In the genomic region with DNA sequence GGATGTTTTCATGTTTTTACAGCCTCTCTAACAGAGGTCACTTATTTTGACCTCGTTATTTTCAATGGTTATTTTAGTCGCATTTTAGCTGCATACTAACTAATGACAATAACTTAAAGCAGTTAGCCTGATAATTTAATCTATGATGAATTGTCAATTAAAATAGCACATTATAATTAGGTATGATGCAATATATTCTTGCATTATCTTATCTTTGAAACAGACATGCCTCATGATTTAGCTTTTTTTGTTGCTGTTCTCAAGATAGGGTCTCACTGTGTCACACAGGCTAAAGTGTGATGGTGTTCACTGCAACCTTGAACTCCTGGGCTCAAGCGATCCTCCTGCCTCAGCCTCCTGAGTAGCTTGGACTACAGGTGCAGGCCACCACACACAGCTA, we compare ENCODE assay signal across 27 cellular contexts.
"Had no signal": no experiment of that assay in that cellular context is flagged by ENCODE, and none has a peak within 500 bp of the region (broad histone marks: within the 10 kb centered on the region; RNA-seq: fewer than 3 reads in every experiment).

No MANE protein-coding gene starts in this region.

- H3K36me3 ChIP-seq: brain microvascular endothelial cell, esophagus squamous epithelium, gastroesophageal sphincter, heart right ventricle, WERI-Rb-1 had no signal

- H3K9me3 ChIP-seq: esophagus squamous epithelium, gastroesophageal sphincter, heart right ventricle had no signal

- H3K4me3 ChIP-seq: esophagus squamous epithelium, gastroesophageal sphincter, heart right ventricle had no signal

- ATAC-seq: activated CD4-positive, CD25-positive, alpha-beta regulatory T cell treated with anti-CD3 and anti-CD28 coated beads, Interleukin-2, amount 50 U/mL, for 24 hours; activated CD8-positive, alpha-beta T cell treated with anti-CD3 and anti-CD28 coated beads for 36 hours; activated T-cell treated with anti-CD3 and anti-CD28 coated beads, Interleukin-2, amount 50 U/mL, for 4 hours; activated T-helper 17 cell treated with anti-CD3 and anti-CD28 coated beads, Interleukin-2, amount 50 U/mL, for 72 hours; effector memory CD8-positive, alpha-beta T cell; gastroesophageal sphincter; heart right ventricle had no signal

- H3K27ac ChIP-seq: brain microvascular endothelial cell, esophagus squamous epithelium, gastroesophageal sphincter, heart right ventricle, WERI-Rb-1 had no signal

- FAIRE-seq: astrocyte, bronchial epithelial cell had no signal

- DNase-seq: activated B cell treated with CpG ODN at 0.5 μM for 24 hours; activated CD4-positive, alpha-beta T cell treated with anti-CD3 and anti-CD28 coated beads for 48 hours; activated CD4-positive, alpha-beta T cell treated with anti-CD3 and anti-CD28 coated beads, Interleukin-2, amount 50 U/mL, for 1 hour; activated CD4-positive, alpha-beta T cell treated with anti-CD3 and anti-CD28 coated beads, Interleukin-2, amount 50 U/mL, for 48 hours; activated CD8-positive, alpha-beta memory T cell treated with anti-CD3 and anti-CD28 coated beads for 24 hours; activated CD8-positive, alpha-beta T cell treated with anti-CD3 and anti-CD28 coated beads for 36 hours; activated effector memory CD4-positive, alpha-beta T cell treated with Interleukin-2 at 50 U/mL for 16 hours; activated gamma-delta T cell treated with Interleukin-2 at 50 U/mL for 16 hours; activated naive CD4-positive, alpha-beta T cell treated with anti-CD3 and anti-CD28 coated beads, Interleukin-2, amount 50 U/mL, for 16 hours; activated naive CD4-positive, alpha-beta T cell treated with Interleukin-2 at 50 U/mL for 16 hours; activated T-cell treated with anti-CD3 and anti-CD28 coated beads, Interleukin-2, amount 50 U/mL, for 4 hours; amniotic stem cell; anterior cingulate cortex; brain microvascular endothelial cell; cortex of kidney; effector CD4-positive, alpha-beta T cell; effector memory CD8-positive, alpha-beta T cell; esophagus squamous epithelium; foreskin melanocyte; heart right ventricle; T-helper 2 cell; WERI-Rb-1 had no signal

- H3K27me3 ChIP-seq: brain microvascular endothelial cell, gastroesophageal sphincter had no signal
